In genomic region chr6:80132942-80133517, GRCh38 we compare ENCODE assay signal across 8 cellular contexts. TPM values are rescaled to one million over a fixed set of nuclear protein-coding genes. Genes with fewer than 3 reads are reported as not detected.
A peak's percentile ranks its signal among the peaks of the same experiment; 100 is the strongest.
DNase-seq lines count a peak whose midpoint lies in the region; ATAC-seq and TF ChIP-seq lines count a peak whose summit lies in the region.

No MANE protein-coding gene starts in this region.

- H2AFZ ChIP-seq in smooth muscle cell (ENCODE audit: low read depth) = no peak overlapping the region

- no peak overlapping the region for H3K4me3 Mint-ChIP-seq in natural killer cell

- 78% methylated on average over 5 of the region's 5 CpGs for WGBS in smooth muscle cell (ENCODE audit: low lambda C conversion rate)

- no peaks in the 10 kb centered on the region for H3K27me3 Mint-ChIP-seq in natural killer cell (ENCODE audit: low read depth in 2 of 2)

- H3K36me3 ChIP-seq in BE2C (no peaks in the 10 kb centered on the region; the same call in 1 of the 2 replicates), smooth muscle cell (ENCODE audit: low read depth) (no peaks in the 10 kb centered on the region)

- H3K36me3 Mint-ChIP-seq in natural killer cell = peaks cover 6% of the 10 kb centered on the region

- TF ChIP-seq CTCF in BE2C (IDR thresholded peaks at IDR 0.05; ENCODE audit: low read depth, low read length) (peak; percentile 87), smooth muscle cell (IDR thresholded peaks at IDR 0.05; ENCODE audit: borderline replicate concordance, insufficient read depth, poor library complexity, severe bottlenecking) (peak; percentile 40), natural killer cell (IDR thresholded peaks at IDR 0.05) (no peak)

- H3K4me1 ChIP-seq in BE2C (peaks cover 10% of the 10 kb centered on the region), smooth muscle cell (ENCODE audit: low read depth) (peaks cover 3% of the 10 kb centered on the region)

- H3F3A ChIP-seq in smooth muscle cell (ENCODE audit: low read depth) = peaks cover 12% of the 10 kb centered on the region

- H3K4me2 ChIP-seq in smooth muscle cell = no peak overlapping the region

- intact Hi-C loops in natural killer cell (cut with micrococcal nuclease) = no loop called here

- POLR2A ChIA-PET in HEK293T (lab: Yijun Ruan, JAX) = no interaction called here

- DNase-seq in BE2C (peak; percentile 85), HEK293T (ENCODE audit: extremely low spot score) (peak; percentile 60), NCI-H748 (lab: John Stamatoyannopoulos, UW; ENCODE audit: unreplicated experiment) (peak; percentile 82), anterior cingulate cortex (lab: John Stamatoyannopoulos, UW) (peak in 45 of 58 donors; percentile 3 to 71 (median 28)), hypothalamus (lab: John Stamatoyannopoulos, UW) (peak in 33 of 51 donors; percentile 4 to 77 (median 27)), smooth muscle cell (lab: John Stamatoyannopoulos, UW; ENCODE audit: unreplicated experiment) (no peak), natural killer cell (no peak)

- ATAC-seq in natural killer cell (no peak), GM18858 (IDR thresholded peaks at IDR 0.05; ENCODE audit: unreplicated experiment) (no peak)

- no peak overlapping the region for H3K9ac ChIP-seq in smooth muscle cell (ENCODE audit: low read depth)

- no peaks in the 10 kb centered on the region for H3K27me3 ChIP-seq in BE2C
- H3K27me3 ChIP-seq in smooth muscle cell (ENCODE audit: low read depth) = no peaks in the 10 kb centered on the region

- H3K27ac ChIP-seq in smooth muscle cell (ENCODE audit: low read depth) = no peak overlapping the region

- no peaks in the 10 kb centered on the region for H3K9me3 Mint-ChIP-seq in natural killer cell

- H3K9me3 ChIP-seq in BE2C (no peaks in the 10 kb centered on the region), smooth muscle cell (replicated peaks; ENCODE audit: low read depth) (no peaks in the 10 kb centered on the region)

- no peaks in the 10 kb centered on the region for H3K79me2 ChIP-seq in smooth muscle cell (ENCODE audit: low read depth)

- CTCF ChIA-PET in HEK293T (lab: Yijun Ruan, JAX) = interaction anchor here (1.0 to 1.3 kb wide), 2 partner anchors 81 to 200 kb away, joined by 3 read pairs; no protein-coding TSS in a partner anchor

- H3K4me3 ChIP-seq in BE2C (ENCODE audit: low read depth, low read length) (no peak overlapping the region), smooth muscle cell (no peak overlapping the region)

- H3K27ac Mint-ChIP-seq in natural killer cell = no peak overlapping the region

- no peaks in the 10 kb centered on the region for H4K20me1 ChIP-seq in smooth muscle cell (ENCODE audit: low read depth)

- no peaks in the 10 kb centered on the region for H3K4me1 Mint-ChIP-seq in natural killer cell

TF ChIP-seq in HEK293T, 16 proteins besides CTCF, POLR2A, EP300 and RAD21:
- no peak for TF ChIP-seq L3MBTL2 (conservative IDR thresholded peaks at IDR 0.05)
- TF ChIP-seq SUZ12 (IDR thresholded peaks at IDR 0.05) = no peak
- no peak for TF ChIP-seq CTBP1 (IDR thresholded peaks at IDR 0.05; ENCODE audit: borderline replicate concordance)
- no peak for TF ChIP-seq BHLHE40 (IDR thresholded peaks at IDR 0.05; ENCODE audit: borderline replicate concordance)
- no peak for TF ChIP-seq ELF4 (IDR thresholded peaks at IDR 0.05)
- no peak for TF ChIP-seq FOXM1 (IDR thresholded peaks at IDR 0.05; ENCODE audit: borderline replicate concordance)
- TF ChIP-seq FOXA1 (IDR thresholded peaks at IDR 0.05) = no peak
- no peak for TF ChIP-seq SP1 (IDR thresholded peaks at IDR 0.05)
- TF ChIP-seq ARNT (IDR thresholded peaks at IDR 0.05) = no peak
- no peak for TF ChIP-seq NFRKB (IDR thresholded peaks at IDR 0.05)
- TF ChIP-seq TARDBP (IDR thresholded peaks at IDR 0.05) = no peak
- no peak for TF ChIP-seq ZNF384 (IDR thresholded peaks at IDR 0.05)
- no peak for TF ChIP-seq FOXK2 (IDR thresholded peaks at IDR 0.05)
- TF ChIP-seq LEF1 (IDR thresholded peaks at IDR 0.05; ENCODE audit: borderline replicate concordance) = no peak
TF ChIP-seq in HEK293T: peak in this region for 0.

RNA-seq across cellular contexts. Expression of gene BCKDHB, which starts 26.6 kb away (rescaled TPM):
- 5.0 TPM for polyA plus RNA-seq in BE2C (2012; ENCODE audit: insufficient read depth, insufficient read length, low read depth)
- 16.1 and 19.7 TPM in 2 replicates for total RNA-seq in smooth muscle cell
- 10.2 and 11.4 TPM in 2 replicates for polyA plus RNA-seq in smooth muscle cell
- total RNA-seq in natural killer cell = 10 to 100 TPM; 11.1 to 13.7 (median 12.8) TPM

Comparison
In these comparisons a context has a peak if more than half of its experiments do, and no peak if none do; other contexts are left out.
1. DNase-seq: peak in BE2C (single experiment), HEK293T (single experiment), NCI-H748 (single experiment), anterior cingulate cortex (45 of 58) and hypothalamus (33 of 51); none in smooth muscle cell (single experiment) and natural killer cell (single experiment).